ENCODE assay signal across 8 cellular contexts in the genomic region with DNA sequence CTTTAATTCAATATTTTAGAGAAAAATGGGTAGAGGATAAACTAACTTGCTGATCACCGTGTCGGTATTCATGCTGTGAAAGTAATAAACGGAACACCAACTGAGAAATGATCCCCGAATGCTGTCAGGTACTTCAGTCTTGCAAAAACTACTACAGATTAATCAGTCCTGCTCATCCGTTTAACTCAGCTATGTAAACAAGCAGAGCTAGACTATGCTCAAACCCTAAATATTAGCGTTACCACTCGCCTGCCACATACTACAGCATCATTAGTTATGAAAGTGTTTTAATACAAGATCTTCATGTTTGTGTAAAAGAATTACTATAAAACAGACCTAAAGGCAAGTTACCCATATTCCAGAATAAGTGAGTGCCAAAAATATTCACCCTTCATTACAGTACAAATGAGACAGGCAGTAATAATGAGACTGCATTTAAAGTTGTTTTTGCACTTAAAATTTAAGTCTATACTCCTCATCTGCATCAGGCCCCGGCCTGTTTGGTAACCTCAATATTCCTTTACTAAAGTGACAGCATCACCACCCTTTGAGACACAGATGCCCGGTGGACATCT. TPM values are rescaled to one million over a fixed set of nuclear protein-coding genes. Genes with fewer than 3 reads are reported as not detected.
DNase-seq lines count a peak whose midpoint lies in the region; ATAC-seq and TF ChIP-seq lines count a peak whose summit lies in the region.

No MANE protein-coding gene starts in this region.

- ATAC-seq in heart left ventricle, result no peak
- no peak for ATAC-seq in Right ventricle myocardium superior (ENCODE audit: poor library complexity)

- TF ChIP-seq POLR2A in heart left ventricle (IDR thresholded peaks at IDR 0.05) (no peak), uterus (IDR thresholded peaks at IDR 0.05) (no peak)

- H3K27ac ChIP-seq in heart left ventricle (peak overlapping the region; percentile 55 to 92 (median 84)), uterus (peak overlapping the region; percentile 74 to 92)

- peaks cover 3 to 63% (median 40%) of the 10 kb centered on the region in 12 donors for H3K4me1 ChIP-seq in heart left ventricle
- peaks cover 11 to 18% of the 10 kb centered on the region in 2 donors for H3K4me1 ChIP-seq in uterus

- H3K4me3 ChIP-seq in heart left ventricle (peak overlapping the region; percentile 62 to 99 (median 84)), astrocyte of the spinal cord (ENCODE audit: low read depth, low read length) (peak overlapping the region; percentile 89), uterus (peak overlapping the region; percentile 58 to 59)

- H3K36me3 ChIP-seq in heart left ventricle (no peaks in the 10 kb centered on the region), uterus (no peaks in the 10 kb centered on the region)

- DNase-seq in heart left ventricle, result no peak
- no peak for DNase-seq in Right ventricle myocardium superior
- DNase-seq in astrocyte of the spinal cord (ENCODE audit: low read depth, low spot score), result peak; percentile 34
- DNase-seq in lung microvascular endothelial cell (ENCODE audit: low read depth in 2 of 2), result peak; percentile 25 to 30
- DNase-seq in uterus, result no peak
- no peak for DNase-seq in NCI-H2171 (lab: John Stamatoyannopoulos, UW)
- no peak for DNase-seq in AML-193 (lab: John Stamatoyannopoulos, UW)
- DNase-seq in effector CD8-positive, alpha-beta T cell (lab: John Stamatoyannopoulos, UW), result no peak

- H3K9me3 ChIP-seq in heart left ventricle (no peaks in the 10 kb centered on the region), uterus (no peaks in the 10 kb centered on the region)

- WGBS in heart left ventricle, 4 donors, result 23 to 25% (median 24%) methylated on average over 9 of the region's 9 CpGs

- no peaks in the 10 kb centered on the region for H3K27me3 ChIP-seq in heart left ventricle
- H3K27me3 ChIP-seq in uterus, result no peaks in the 10 kb centered on the region

- TF ChIP-seq CTCF in heart left ventricle (IDR thresholded peaks at IDR 0.05), result no peak
- no peak for TF ChIP-seq CTCF in astrocyte of the spinal cord (IDR thresholded peaks at IDR 0.05; ENCODE audit: low read depth, low read length)
- TF ChIP-seq CTCF in uterus (IDR thresholded peaks at IDR 0.05), result no peak

- intact Hi-C loops in heart left ventricle (cut with DNase I), result loop anchor here in 9 of 10 donors (1.0 to 10.0 kb wide), 13 partner anchors 32 to 162 kb away; no protein-coding TSS in a partner anchor
- intact Hi-C loops in Right ventricle myocardium superior (cut with DNase I), result no loop called here
- intact Hi-C loops in uterus (cut with DNase I; ENCODE audit: low total_unique reads), result no loop called here

- in situ Hi-C loops in astrocyte of the spinal cord (cut with HindIII; ENCODE audit: low sequenced_read_pairs), result no loop called here

RNA-seq across cellular contexts. Expression of gene DNMBP, which starts 1.0 kb away (rescaled TPM):
- total RNA-seq in heart left ventricle, result 10 to 100 TPM in 1 of 9 donors, 1 to 10 TPM in 8; 3.9 to 11.5 (median 7.2) TPM
- polyA plus RNA-seq in heart left ventricle, result 1 to 10 TPM; 4.6 to 6.1 TPM
- 5.7 TPM for total RNA-seq in Right ventricle myocardium superior
- 20.5 and 31.7 TPM in 2 replicates for total RNA-seq in lung microvascular endothelial cell
- total RNA-seq in uterus, result 10 to 100 TPM in 3 of 4 donors, 1 to 10 TPM in 1; 5.9 to 34.9 (median 22.4) TPM

Comparison
In these comparisons a context has a peak if more than half of its experiments do, and no peak if none do; other contexts are left out.
1. intact Hi-C loops: an anchor here in heart left ventricle (1.0 to 10.0 kb wide); none called in Right ventricle myocardium superior and uterus.
2. DNase-seq: peak in astrocyte of the spinal cord (single experiment) and lung microvascular endothelial cell (2 of 2); none in heart left ventricle (0 of 5), Right ventricle myocardium superior (single experiment), uterus (0 of 2), NCI-H2171 (single experiment), AML-193 (0 of 2) and effector CD8-positive, alpha-beta T cell (single experiment).
3. Peak in every context shown above with its lines, with median percentiles within 50 percentile points of each other: H3K4me3 ChIP-seq.